In the genomic region with DNA sequence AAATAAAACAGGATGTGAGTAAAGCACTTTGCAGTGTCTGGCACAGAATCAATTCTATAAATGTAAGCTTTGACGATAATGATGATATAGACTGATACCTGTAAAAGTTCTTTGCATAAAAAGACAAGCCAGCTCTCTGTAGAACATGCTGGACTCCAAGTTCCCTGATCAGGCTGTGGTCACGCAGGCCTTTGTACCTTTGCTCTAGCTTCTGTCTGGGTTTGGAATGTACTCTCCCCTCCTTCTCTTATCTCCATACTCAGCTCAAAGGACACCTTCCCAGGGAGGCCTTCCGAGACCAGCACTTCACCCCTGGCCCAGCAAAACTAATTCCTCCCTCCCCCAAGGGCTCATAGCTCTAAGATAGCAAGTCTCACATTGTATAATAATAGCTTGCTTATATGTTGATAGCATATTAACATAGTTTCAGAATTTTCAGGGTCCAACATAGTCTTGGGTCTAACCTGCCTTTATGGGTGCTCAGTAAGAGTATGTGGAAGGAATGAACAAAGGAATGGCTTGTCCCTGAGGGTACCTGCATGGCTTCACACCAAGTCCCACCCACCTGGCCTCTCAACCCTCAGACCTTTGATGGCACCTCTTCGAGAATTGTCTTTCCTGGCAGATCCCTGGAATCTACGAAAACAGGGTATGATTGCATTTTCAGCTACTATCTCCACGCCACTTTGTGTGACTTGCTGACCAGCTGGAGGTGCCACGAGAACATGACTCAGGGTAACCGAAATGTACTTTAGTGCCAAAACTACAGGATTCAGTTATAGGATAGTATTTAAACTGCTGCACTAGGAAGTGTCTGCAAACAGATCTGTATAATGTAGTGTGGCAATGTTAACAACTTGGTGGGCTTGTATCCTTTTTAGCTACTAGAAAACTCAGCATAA, we compare ENCODE assay signal across 13 cellular contexts. TPM values are rescaled to one million over a fixed set of nuclear protein-coding genes. Genes with fewer than 3 reads are reported as not detected.
DNase-seq lines count a peak whose midpoint lies in the region; TF ChIP-seq lines count a peak whose summit lies in the region.
"Had no signal": no experiment of that assay in that cellular context is flagged by ENCODE, and none has a peak within 500 bp of the region (broad histone marks: within the 10 kb centered on the region; RNA-seq: fewer than 3 reads in every experiment).

No MANE protein-coding gene starts in this region.

- H3K4me1 Mint-ChIP-seq in MCF 10A (ENCODE audit: insufficient read depth, unreplicated experiment): peaks cover 35% of the 10 kb centered on the region

- intact Hi-C loops in MCF 10A (cut with micrococcal nuclease) (no loop called here), breast epithelium (cut with DNase I; ENCODE audit: low total_unique reads) (no loop called here)

- H3K27me3 ChIP-seq in breast epithelium (no peaks in the 10 kb centered on the region), duodenal mucosa (ENCODE audit: control insufficient read depth in 1 of 2, insufficient read depth in 2 of 2, low read length in 2 of 2) (no peaks in the 10 kb centered on the region), liver (ENCODE audit: control insufficient read depth in 4 of 4, insufficient read depth in 4 of 4, low read length in 3 of 4) (no peaks in the 10 kb centered on the region), suprapubic skin (no peaks in the 10 kb centered on the region)

- H3K4me3 ChIP-seq in breast epithelium: no peak overlapping the region
- no peak overlapping the region for H3K4me3 ChIP-seq in duodenal mucosa (ENCODE audit: low read depth in 1 of 2, low read length in 2 of 2)
- no peak overlapping the region for H3K4me3 ChIP-seq in liver (ENCODE audit: low read depth in 1 of 3, low read length in 3 of 3)
- no peak overlapping the region for H3K4me3 ChIP-seq in urinary bladder (ENCODE audit: low read depth, low read length)
- no peak overlapping the region for H3K4me3 ChIP-seq in suprapubic skin

- no peak for TF ChIP-seq EP300 in suprapubic skin (IDR thresholded peaks at IDR 0.05)

- H3K27ac ChIP-seq in breast epithelium: no peak overlapping the region
- peak overlapping the region; percentile 34 for H3K27ac ChIP-seq in duodenal mucosa (ENCODE audit: low read depth, low read length)
- peak overlapping the region; percentile 78 to 92 for H3K27ac ChIP-seq in liver (ENCODE audit: low read depth in 1 of 2, low read length in 2 of 2)
- H3K27ac ChIP-seq in urinary bladder (ENCODE audit: low read depth): peak overlapping the region; percentile 38
- no peak overlapping the region for H3K27ac ChIP-seq in suprapubic skin

- H3K9me3 ChIP-seq in breast epithelium (no peaks in the 10 kb centered on the region), duodenal mucosa (ENCODE audit: control insufficient read depth in 1 of 2, low read length in 2 of 2) (no peaks in the 10 kb centered on the region), liver (ENCODE audit: control insufficient read depth in 4 of 4, low read length in 3 of 4) (no peaks in the 10 kb centered on the region), suprapubic skin (no peaks in the 10 kb centered on the region)

- CTCF ChIA-PET in MCF 10A (lab: Yijun Ruan, JAX): interaction anchor here (0.5 to 2.4 kb wide), 10 partner anchors 9 to 668 kb away, joined by 3 to 23 read pairs (median 4); partner anchors contain the start of gene PIM1

- H3K4me1 ChIP-seq in breast epithelium (peaks cover 0 to 6% of the 10 kb centered on the region in 2 donors), duodenal mucosa (ENCODE audit: control insufficient read depth in 1 of 2, insufficient read depth in 2 of 2, low read length in 2 of 2) (peaks cover 22 to 32% of the 10 kb centered on the region in 2 donors), liver (ENCODE audit: control insufficient read depth in 4 of 4, insufficient read depth in 4 of 4, low read length in 3 of 4) (peaks cover 10 to 29% (median 16%) of the 10 kb centered on the region in 4 donors), urinary bladder (ENCODE audit: insufficient read depth) (no peaks in the 10 kb centered on the region), suprapubic skin (peaks cover 13% of the 10 kb centered on the region)

- TF ChIP-seq POLR2A in breast epithelium (IDR thresholded peaks at IDR 0.05) (no peak), suprapubic skin (IDR thresholded peaks at IDR 0.05) (no peak)

- no peaks in the 10 kb centered on the region for H3K36me3 Mint-ChIP-seq in MCF 10A (ENCODE audit: insufficient read depth, unreplicated experiment)
- H3K36me3 Mint-ChIP-seq: activated naive CD8-positive, alpha-beta T cell treated with anti-CD3 and anti-CD28 coated beads, Interleukin-2, amount 10 ng/mL, durations not matched to agents 7 days and 5 days had no signal

- H3K36me3 ChIP-seq in breast epithelium (no peaks in the 10 kb centered on the region), duodenal mucosa (ENCODE audit: control insufficient read depth in 1 of 2, insufficient read depth in 2 of 2, low read length in 2 of 2) (no peaks in the 10 kb centered on the region), liver (ENCODE audit: control insufficient read depth in 4 of 4, insufficient read depth in 3 of 4, low read depth in 1 of 4, low read length in 3 of 4) (no peaks in the 10 kb centered on the region), urinary bladder (ENCODE audit: insufficient read depth) (no peaks in the 10 kb centered on the region), suprapubic skin (no peaks in the 10 kb centered on the region)

- no peaks in the 10 kb centered on the region for H3K27me3 Mint-ChIP-seq in MCF 10A (ENCODE audit: insufficient read depth, unreplicated experiment)

- H3K4me3 Mint-ChIP-seq in MCF 10A (ENCODE audit: unreplicated experiment): no peak overlapping the region
- H3K4me3 Mint-ChIP-seq: activated B cell treated with CpG ODN at 0.5 μM for 24 hours; activated naive CD8-positive, alpha-beta T cell treated with anti-CD3 and anti-CD28 coated beads, Interleukin-2, amount 10 ng/mL, durations not matched to agents 7 days and 5 days; stimulated activated naive CD8-positive, alpha-beta T cell treated with anti-CD3 and anti-CD28 coated beads, Interleukin-15, amount 100 ng/mL, for 72 hours had no signal

- TF ChIP-seq CTCF in MCF 10A (IDR thresholded peaks at IDR 0.05; ENCODE audit: unreplicated experiment) (no peak), breast epithelium (IDR thresholded peaks at IDR 0.05) (no peak), liver (IDR thresholded peaks at IDR 0.05; ENCODE audit: low read depth, low read length, missing input control) (peak; percentile 4), suprapubic skin (IDR thresholded peaks at IDR 0.05) (no peak)

- WGBS in liver: 35% methylated on average over 8 of the region's 8 CpGs
- 58% methylated on average over 8 of the region's 8 CpGs for WGBS in urinary bladder
- WGBS in suprapubic skin: 84% methylated on average over 8 of the region's 8 CpGs

- no peaks in the 10 kb centered on the region for H3K9me3 Mint-ChIP-seq in MCF 10A (ENCODE audit: unreplicated experiment)
- H3K9me3 Mint-ChIP-seq: activated B cell treated with CpG ODN at 0.5 μM for 24 hours; activated naive CD8-positive, alpha-beta T cell treated with anti-CD3 and anti-CD28 coated beads, Interleukin-2, amount 10 ng/mL, durations not matched to agents 7 days and 5 days; stimulated activated naive CD8-positive, alpha-beta T cell treated with anti-CD3 and anti-CD28 coated beads, Interleukin-15, amount 100 ng/mL, for 72 hours had no signal

- BruUV-seq in MCF 10A (replicated peaks; lab: Mats Ljungman, UMichigan): no TSS peak

- peak overlapping the region; percentile 61 for H3K27ac Mint-ChIP-seq in MCF 10A (ENCODE audit: low read depth, unreplicated experiment)
- H3K27ac Mint-ChIP-seq: activated B cell treated with CpG ODN at 0.5 μM for 24 hours; activated naive CD8-positive, alpha-beta T cell treated with anti-CD3 and anti-CD28 coated beads, Interleukin-2, amount 10 ng/mL, durations not matched to agents 7 days and 5 days had no signal

- DNase-seq in MCF 10A (ENCODE audit: unreplicated experiment) (peak; percentile 53), breast epithelium (ENCODE audit: low spot score in 2 of 2) (no peak), NCI-H82 (lab: John Stamatoyannopoulos, UW) (no peak), suprapubic skin (ENCODE audit: low spot score in 2 of 2) (no peak)
- no peak for DNase-seq in stimulated activated CD8-positive, alpha-beta memory T cell treated with anti-CD3 and anti-CD28 coated beads, Interleukin-4, amount 100 ng/mL, for 48 hours
- DNase-seq: activated B cell treated with CpG ODN at 0.5 μM for 24 hours; activated naive CD8-positive, alpha-beta T cell treated with anti-CD3 and anti-CD28 coated beads, Interleukin-2, amount 10 ng/mL, durations not matched to agents 7 days and 5 days; NCI-H526 treated with DMSO at 0.1 percent for 48 hours; retina; stimulated activated naive CD8-positive, alpha-beta T cell treated with anti-CD3 and anti-CD28 coated beads, Interleukin-15, amount 100 ng/mL, for 72 hours had no signal

- TF ChIP-seq RAD21 in liver (IDR thresholded peaks at IDR 0.05): peak; percentile 60 to 65

- H3K9ac ChIP-seq in duodenal mucosa (ENCODE audit: low read depth in 1 of 2, low read length in 2 of 2) (no peak overlapping the region), liver (ENCODE audit: low read depth in 1 of 2, low read length in 2 of 2) (no peak overlapping the region)

- POLR2A ChIA-PET in MCF 10A (lab: Yijun Ruan, JAX): interaction anchor here (0.7 to 2.0 kb wide), 7 partner anchors 9 to 71 kb away, joined by 3 to 15 read pairs (median 3); no protein-coding TSS in a partner anchor

TF ChIP-seq in liver, 16 proteins besides CTCF, POLR2A, EP300 and RAD21 (continues in another document):
- TF ChIP-seq, protein P1, sequence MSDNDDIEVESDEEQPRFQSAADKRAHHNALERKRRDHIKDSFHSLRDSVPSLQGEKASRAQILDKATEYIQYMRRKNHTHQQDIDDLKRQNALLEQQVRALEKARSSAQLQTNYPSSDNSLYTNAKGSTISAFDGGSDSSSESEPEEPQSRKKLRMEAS (IDR thresholded peaks at IDR 0.05): peak; percentile 61
- TF ChIP-seq FOXA2 (IDR thresholded peaks at IDR 0.05) (peak; percentile 40), JUND (IDR thresholded peaks at IDR 0.05) (peak; percentile 6 to 77), GABPA (IDR thresholded peaks at IDR 0.05 in 1 of 2, conservative IDR thresholded peaks at IDR 0.05 in 1 of 2) (no peak), RXRA (IDR thresholded peaks at IDR 0.05) (peak; percentile 80 to 91), FOXA1 (IDR thresholded peaks at IDR 0.05) (no peak), NR2F2 (IDR thresholded peaks at IDR 0.05) (peak; percentile 29), TAF1 (conservative IDR thresholded peaks at IDR 0.05) (no peak), HNF4G (IDR thresholded peaks at IDR 0.05) (peak; percentile 73), ATF3 (IDR thresholded peaks at IDR 0.05) (peak; percentile 5)

RNA-seq across cellular contexts. Expression of gene PIM1, which starts 41.7 kb away (rescaled TPM):
- 6.0 and 6.2 TPM in 2 replicates for total RNA-seq in MCF 10A (2022)
- total RNA-seq in breast epithelium: 10 to 100 TPM; 17.4 to 56.0 (median 31.6) TPM
- 100 to 1,000 TPM in 1 of 2 donors, 10 to 100 TPM in 1; 10.9 to 141 TPM for total RNA-seq in liver
- polyA plus RNA-seq in liver: 10 to 100 TPM in 1 of 2 donors, 1 to 10 TPM in 1; 5.5 to 10.4 TPM
- 25.7 TPM for total RNA-seq in urinary bladder
- 55.8 TPM for polyA plus RNA-seq in urinary bladder
- total RNA-seq in suprapubic skin: 100 to 1,000 TPM in 2 of 4 donors, 10 to 100 TPM in 2; 63.6 to 158 (median 110) TPM

Comparison
In these comparisons a context has a peak if more than half of its experiments do, and no peak if none do; other contexts are left out.
1. H3K27ac ChIP-seq: peak in duodenal mucosa (single experiment), liver (2 of 2) and urinary bladder (single experiment); none in breast epithelium (0 of 2) and suprapubic skin (single experiment).